ENCODE assay signal across 19 cellular contexts in the genomic region with DNA sequence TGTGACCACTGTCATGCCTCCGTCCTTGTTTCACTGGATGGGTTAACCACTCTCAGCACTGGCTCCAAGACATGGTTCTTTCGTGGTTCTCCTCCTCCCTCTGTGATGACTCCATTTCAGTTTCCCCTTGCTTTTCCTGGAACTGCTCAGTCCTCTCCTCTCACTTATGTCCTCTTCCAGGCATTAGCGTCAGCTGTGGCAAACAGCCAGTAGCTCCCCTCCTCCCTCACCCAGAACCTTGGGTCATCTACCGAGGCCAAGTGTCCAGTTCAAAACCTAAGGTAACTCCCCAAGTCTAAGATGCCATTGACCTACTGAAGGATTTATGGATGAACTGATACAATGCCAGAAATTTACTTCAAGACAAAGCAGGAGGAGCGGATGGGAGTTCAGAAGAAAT. TPM values are rescaled to one million over a fixed set of nuclear protein-coding genes. Genes with fewer than 3 reads are reported as not detected.
DNase-seq lines count a peak whose midpoint lies in the region; ATAC-seq, FAIRE-seq and TF ChIP-seq lines count a peak whose summit lies in the region.
"Had no signal": no experiment of that assay in that cellular context is flagged by ENCODE, and none has a peak within 500 bp of the region (broad histone marks: within the 10 kb centered on the region; RNA-seq: fewer than 3 reads in every experiment).

No MANE protein-coding gene starts in this region.

- DNase-seq in RWPE1 (ENCODE audit: low spot score) (no peak), K562 (ENCODE audit: extremely low read depth in 1 of 4, low spot score in 3 of 4) (peak in 1 of 4 experiments; percentile 43), fibroblast of the aortic adventitia (ENCODE audit: low read depth) (peak; percentile 15), osteoblast (ENCODE audit: insufficient read length, low spot score, missing footprints) (peak; percentile 22), activated gamma-delta T cell (lab: John Stamatoyannopoulos, UW) (no peak)
- DNase-seq in activated CD8-positive, alpha-beta T cell treated with anti-CD3 and anti-CD28 coated beads, Interleukin-2, amount 10 ng/mL, durations not matched to agents 7 days and 5 days = no peak
- DNase-seq in effector CD4-positive, alpha-beta T cell = no peak
- DNase-seq: C1 segment of cervical spinal cord; Caco-2; CD4-positive, CD25-positive, alpha-beta regulatory T cell; CD8-positive, alpha-beta T cell; DMS79; EL; GDM1; GM23248; H9 had no signal

- WGBS in K562 (ENCODE audit: insufficient coverage, low coverage, missing lambda C conversion rate) = 29% methylated on average over 5 of the region's 5 CpGs

- H3K4me2 ChIP-seq in K562 (ENCODE audit: insufficient read depth, low read length) (no peak overlapping the region), osteoblast (ENCODE audit: insufficient read depth, low read length) (no peak overlapping the region)

- no peak overlapping the region for H2AFZ ChIP-seq in K562 (ENCODE audit: low read depth, low read length)
- H2AFZ ChIP-seq in osteoblast (ENCODE audit: low read length) = no peak overlapping the region
- H2AFZ ChIP-seq: GM23248 had no signal

- no TSS peak for BruUV-seq in K562 (replicated peaks; lab: Mats Ljungman, UMichigan)

- CTCF ChIA-PET in RWPE1 (lab: Yijun Ruan, JAX) = interaction anchor here (0.6 to 0.7 kb wide), 2 partner anchors 10 to 61 kb away, joined by 3 to 4 read pairs; a partner anchor contains a TSS
- CTCF ChIA-PET in K562 (lab: Yijun Ruan, JAX; ENCODE audit: low intra/inter-chr PET ratio) = interaction anchor here (0.7 kb wide), 1 partner anchor 279 kb away, joined by 3 read pairs; no protein-coding TSS in a partner anchor
- CTCF ChIA-PET in activated CD8-positive, alpha-beta T cell treated with anti-CD3 and anti-CD28 coated beads, Interleukin-2, amount 10 ng/mL, durations not matched to agents 7 days and 5 days (lab: Charles Lee) = interaction anchor here (0.6 to 1.2 kb wide), 2 partner anchors 9 to 13 kb away, joined by 3 to 4 read pairs; no protein-coding TSS in a partner anchor

- TF ChIP-seq POLR2A in K562 (conservative IDR thresholded peaks at IDR 0.05) = no peak

- H3K4me3 Mint-ChIP-seq in activated CD8-positive, alpha-beta T cell treated with anti-CD3 and anti-CD28 coated beads, Interleukin-2, amount 10 ng/mL, durations not matched to agents 7 days and 5 days = no peak overlapping the region
- H3K4me3 Mint-ChIP-seq: CD4-positive, CD25-positive, alpha-beta regulatory T cell; CD8-positive, alpha-beta T cell; H9 had no signal

- H3K27ac Mint-ChIP-seq in activated CD8-positive, alpha-beta T cell treated with anti-CD3 and anti-CD28 coated beads, Interleukin-2, amount 10 ng/mL, durations not matched to agents 7 days and 5 days = no peak overlapping the region
- H3K27ac Mint-ChIP-seq: CD8-positive, alpha-beta T cell; H9 had no signal

- H3K27me3 ChIP-seq in K562 (ENCODE audit: control insufficient read depth in 2 of 2, insufficient read depth in 2 of 2, low read length in 2 of 2) (no peaks in the 10 kb centered on the region), osteoblast (ENCODE audit: insufficient read depth, low read length) (no peaks in the 10 kb centered on the region)

- no peak overlapping the region for H3K4me3 ChIP-seq in K562
- H3K4me3 ChIP-seq in fibroblast of the aortic adventitia (ENCODE audit: low read depth, low read length) = no peak overlapping the region
- H3K4me3 ChIP-seq in osteoblast (ENCODE audit: insufficient read depth, low read length) = no peak overlapping the region
- H3K4me3 ChIP-seq: GM12878, GM23248 had no signal

- no peaks in the 10 kb centered on the region for H3K27me3 Mint-ChIP-seq in activated CD8-positive, alpha-beta T cell treated with anti-CD3 and anti-CD28 coated beads, Interleukin-2, amount 10 ng/mL, durations not matched to agents 7 days and 5 days (ENCODE audit: low read depth)
- H3K27me3 Mint-ChIP-seq: CD4-positive, CD25-positive, alpha-beta regulatory T cell had no signal

- H3K4me1 Mint-ChIP-seq in activated CD8-positive, alpha-beta T cell treated with anti-CD3 and anti-CD28 coated beads, Interleukin-2, amount 10 ng/mL, durations not matched to agents 7 days and 5 days (ENCODE audit: low read depth) = peaks cover 2% of the 10 kb centered on the region

- intact Hi-C loops in K562 (cut with micrococcal nuclease) = loop anchor here (10.0 kb wide), 1 partner anchor 113 kb away; no protein-coding TSS in a partner anchor

- TF ChIP-seq CTCF in RWPE1 (conservative IDR thresholded peaks at IDR 0.05; ENCODE audit: low read depth) (no peak), K562 (IDR thresholded peaks at IDR 0.05 in 2 of 3, conservative IDR thresholded peaks at IDR 0.05 in 1 of 3; ENCODE audit: insufficient read depth in 2 of 3, low read depth in 1 of 3, low read length in 3 of 3) (no peak), fibroblast of the aortic adventitia (IDR thresholded peaks at IDR 0.05; ENCODE audit: insufficient read depth, low read length) (no peak), osteoblast (IDR thresholded peaks at IDR 0.05; ENCODE audit: extremely low read depth, low read depth, low read length) (no peak)

- no peaks in the 10 kb centered on the region for H3K36me3 Mint-ChIP-seq in activated CD8-positive, alpha-beta T cell treated with anti-CD3 and anti-CD28 coated beads, Interleukin-2, amount 10 ng/mL, durations not matched to agents 7 days and 5 days (ENCODE audit: low read depth)
- H3K36me3 Mint-ChIP-seq: CD8-positive, alpha-beta T cell had no signal

- TF ChIP-seq RAD21 in K562 (CRISPR knock-in tag; conservative IDR thresholded peaks at IDR 0.05 in 1 of 2, IDR thresholded peaks at IDR 0.05 in 1 of 2) = no peak

- H3K79me2 ChIP-seq in K562 (ENCODE audit: control insufficient read depth, insufficient read depth, low read length) = no peaks in the 10 kb centered on the region
- peaks cover 2% of the 10 kb centered on the region for H3K79me2 ChIP-seq in osteoblast (ENCODE audit: insufficient read depth, low read length)

- H3K27ac ChIP-seq in RWPE1 (peak overlapping the region; percentile 52), K562 (ENCODE audit: extremely low read depth, low read depth, low read length) (no peak overlapping the region), osteoblast (ENCODE audit: low read depth, low read length) (no peak overlapping the region)
- H3K27ac ChIP-seq: GM23248 had no signal

- H3K9me1 ChIP-seq in K562 (ENCODE audit: control insufficient read depth, insufficient read depth, low read length) = no peaks in the 10 kb centered on the region

- H3K9me3 ChIP-seq in K562 (replicated peaks; ENCODE audit: control insufficient read depth, insufficient read depth, low read depth, low read length) (no peaks in the 10 kb centered on the region), osteoblast (ENCODE audit: low read depth, low read length) (no peaks in the 10 kb centered on the region)
- H3K9me3 ChIP-seq: Caco-2 had no signal

- H3K4me1 ChIP-seq in K562 (replicated peaks in 1 of 2; ENCODE audit: control insufficient read depth in 2 of 2, insufficient read depth in 2 of 2, low read length in 2 of 2) = peaks cover 11 to 29% of the 10 kb centered on the region in 2 experiments; a peak in 4 of 5 replicates
- no peaks in the 10 kb centered on the region for H3K4me1 ChIP-seq in osteoblast (ENCODE audit: insufficient read depth, low read length)
- H3K4me1 ChIP-seq: Caco-2 had no signal

- ATAC-seq in K562 (no peak), GM21576 (IDR thresholded peaks at IDR 0.05; ENCODE audit: unreplicated experiment) (no peak)
- ATAC-seq in activated CD8-positive, alpha-beta T cell treated with anti-CD3 and anti-CD28 coated beads, Interleukin-2, amount 10 ng/mL, durations not matched to agents 7 days and 5 days = no peak
- ATAC-seq: CD8-positive, alpha-beta T cell; HCT116 had no signal

- in situ Hi-C loops in K562 (cut with MboI) = no loop called here

- TF ChIP-seq EP300 in K562 (IDR thresholded peaks at IDR 0.05; ENCODE audit: low read length) = no peak

- no peaks in the 10 kb centered on the region for H3K9me3 Mint-ChIP-seq in activated CD8-positive, alpha-beta T cell treated with anti-CD3 and anti-CD28 coated beads, Interleukin-2, amount 10 ng/mL, durations not matched to agents 7 days and 5 days (ENCODE audit: insufficient read depth)
- H3K9me3 Mint-ChIP-seq: CD4-positive, CD25-positive, alpha-beta regulatory T cell; CD8-positive, alpha-beta T cell; H9 had no signal

- no peaks in the 10 kb centered on the region for H3K36me3 ChIP-seq in K562 (ENCODE audit: control insufficient read depth, insufficient read depth, low read length)
- H3K36me3 ChIP-seq in osteoblast (ENCODE audit: insufficient read depth, low read length) = peaks cover 82% of the 10 kb centered on the region

- FAIRE-seq in K562 (lab: Jason Lieb, UNC) = peak; percentile 65
- FAIRE-seq: GM12878 had no signal

- H3K9ac ChIP-seq in K562 (ENCODE audit: insufficient read depth in 1 of 2, low read depth in 2 of 2, low read length in 2 of 2) = peak overlapping the region in 1 of 2 experiments; percentile 61; a peak in 1 of 4 replicates
- H3K9ac ChIP-seq: GM23248 had no signal

- POLR2A ChIA-PET in RWPE1 (lab: Yijun Ruan, JAX; ENCODE audit: low non-redundant PET) = no interaction called here
- POLR2A ChIA-PET in K562 (lab: Yijun Ruan, JAX) = interaction anchor here (0.7 to 1.1 kb wide), 4 partner anchors 33 to 745 kb away, joined by 3 to 7 read pairs (median 4); a partner anchor contains a TSS
- POLR2A ChIA-PET in activated CD8-positive, alpha-beta T cell treated with anti-CD3 and anti-CD28 coated beads, Interleukin-2, amount 10 ng/mL, durations not matched to agents 7 days and 5 days (lab: Charles Lee) = no interaction called here

- H4K20me1 ChIP-seq in K562 (replicated peaks; ENCODE audit: control insufficient read depth, insufficient read depth, low read length) = no peaks in the 10 kb centered on the region
- no peaks in the 10 kb centered on the region for H4K20me1 ChIP-seq in osteoblast (ENCODE audit: insufficient read depth, low read length)

RNA-seq across cellular contexts. Expression of a gene that starts 9.8 kb away (rescaled TPM):
- total RNA-seq in K562 (2011; cell fraction: chromatin; rRNA removed; ENCODE audit: low replicate concordance) = 10.6 and 16.2 TPM in 2 replicates
- 11.2 and 12.9 TPM in 2 replicates for total RNA-seq in K562 (2011; cell fraction: nucleolus; rRNA removed)
- 11.4 and 11.6 TPM in 2 replicates for total RNA-seq in K562 (2011; cell fraction: nucleoplasm; rRNA removed)
- total RNA-seq in K562 (2014; rRNA removed) (13.4 and 20.8 TPM in 2 replicates), K562 (2014; rRNA removed; fragmentation: Illumina TruSeq; extraction: Trizol) (17.5 and 20.0 TPM in 2 replicates), K562 (2015; rRNA removed; fragmentation: Illumina TruSeq; extraction: Trizol) (16.3 and 16.5 TPM in 2 replicates), K562 (2021) (21.1 and 21.3 TPM in 2 replicates), fibroblast of the aortic adventitia (ENCODE audit: low replicate concordance) (0.36 and 0.57 TPM in 2 replicates), osteoblast (0.29 and 0.72 TPM in 2 replicates)
- polyA plus RNA-seq in K562 (2011; rRNA removed) (13.2 and 18.7 TPM in 2 replicates), K562 (2014; fragmentation: Illumina TruSeq; extraction: Trizol) (23.5 and 26.6 TPM in 2 replicates), K562 (2014; fragmentation: Nextera tagmentation; extraction: Ambion mirVana) (10 to 100 TPM in 1 of 2 experiments, 1 to 10 TPM in 1; 9.5 to 12.2 TPM), K562 (2014; rRNA removed) (18.0 and 20.3 TPM in 2 replicates)
- 15.4 and 25.7 TPM in 2 replicates for polyA plus RNA-seq in K562 (2011; cell fraction: cytosol; rRNA removed)
- polyA plus RNA-seq in K562 (2011; cell fraction: nucleus; rRNA removed) = 8.4 and 15.2 TPM in 2 replicates
- 14.3 and 16.8 TPM in 2 replicates for polyA plus RNA-seq in K562 (2012)
- 13.1 and 21.5 TPM in 2 replicates for polyA minus RNA-seq in K562 (2011; rRNA and poly(A)+ RNA removed)
- polyA minus RNA-seq in K562 (2011; cell fraction: cytosol; rRNA and poly(A)+ RNA removed) = 8.4 and 12.5 TPM in 2 replicates
- polyA minus RNA-seq in K562 (2011; cell fraction: nucleus; rRNA and poly(A)+ RNA removed) = 4.7 and 5.2 TPM in 2 replicates
- 1 to 10 TPM; 9.2 TPM for total RNA-seq in activated CD8-positive, alpha-beta T cell treated with anti-CD3 and anti-CD28 coated beads, Interleukin-2, amount 10 ng/mL, durations not matched to agents 7 days and 5 days

RNA-seq across cellular contexts. Expression of a gene that starts 53.2 kb away (rescaled TPM):
- total RNA-seq in K562 (2011; cell fraction: chromatin; rRNA removed; ENCODE audit: low replicate concordance) = 7.6 and 15.3 TPM in 2 replicates
- 9.9 and 12.0 TPM in 2 replicates for total RNA-seq in K562 (2011; cell fraction: nucleolus; rRNA removed)
- 6.6 and 7.3 TPM in 2 replicates for total RNA-seq in K562 (2011; cell fraction: nucleoplasm; rRNA removed)
- 5.3 and 6.1 TPM in 2 replicates for total RNA-seq in K562 (2014; rRNA removed)
- total RNA-seq in K562 (2014; rRNA removed; fragmentation: Illumina TruSeq; extraction: Trizol) = 1.4 and 1.8 TPM in 2 replicates
- total RNA-seq in K562 (2015; rRNA removed; fragmentation: Illumina TruSeq; extraction: Trizol) = 3.2 and 3.8 TPM in 2 replicates
- total RNA-seq in K562 (2021) = 6.1 and 7.0 TPM in 2 replicates
- 2.5 and 3.5 TPM in 2 replicates for polyA plus RNA-seq in K562 (2011; rRNA removed)
- 2.7 and 8.4 TPM in 2 replicates for polyA plus RNA-seq in K562 (2011; cell fraction: cytosol; rRNA removed)
- polyA plus RNA-seq in K562 (2011; cell fraction: nucleus; rRNA removed) = 5.7 and 10.1 TPM in 2 replicates
- 4.8 and 7.1 TPM in 2 replicates for polyA plus RNA-seq in K562 (2012)
- polyA plus RNA-seq in K562 (2014; fragmentation: Illumina TruSeq; extraction: Trizol) = 2.2 and 3.9 TPM in 2 replicates
- under 1 TPM; 0.10 to 0.21 TPM for polyA plus RNA-seq in K562 (2014; fragmentation: Nextera tagmentation; extraction: Ambion mirVana)
- polyA plus RNA-seq in K562 (2014; rRNA removed) = 5.2 and 5.4 TPM in 2 replicates
- polyA minus RNA-seq in K562 (2011; rRNA and poly(A)+ RNA removed) = 2.8 and 4.0 TPM in 2 replicates
- polyA minus RNA-seq in K562 (2011; cell fraction: cytosol; rRNA and poly(A)+ RNA removed) = 4.3 and 4.5 TPM in 2 replicates
- 4.8 and 5.6 TPM in 2 replicates for polyA minus RNA-seq in K562 (2011; cell fraction: nucleus; rRNA and poly(A)+ RNA removed)
- 15.9 and 20.7 TPM in 2 replicates for total RNA-seq in fibroblast of the aortic adventitia (ENCODE audit: low replicate concordance)
- total RNA-seq in osteoblast = 114 and 128 TPM in 2 replicates
- 1 to 10 TPM; 3.0 to 3.5 TPM for total RNA-seq in activated CD8-positive, alpha-beta T cell treated with anti-CD3 and anti-CD28 coated beads, Interleukin-2, amount 10 ng/mL, durations not matched to agents 7 days and 5 days

Comparison
In these comparisons a context has a peak if more than half of its experiments do, and no peak if none do; other contexts are left out.
1. DNase-seq: peak in fibroblast of the aortic adventitia (single experiment) and osteoblast (single experiment); none in RWPE1 (single experiment), activated gamma-delta T cell (single experiment), activated CD8-positive, alpha-beta T cell treated with anti-CD3 and anti-CD28 coated beads, Interleukin-2, amount 10 ng/mL, durations not matched to agents 7 days and 5 days (single experiment) and effector CD4-positive, alpha-beta T cell (single experiment).